21 cellular contexts compared by ENCODE assay signal in the genomic region with DNA sequence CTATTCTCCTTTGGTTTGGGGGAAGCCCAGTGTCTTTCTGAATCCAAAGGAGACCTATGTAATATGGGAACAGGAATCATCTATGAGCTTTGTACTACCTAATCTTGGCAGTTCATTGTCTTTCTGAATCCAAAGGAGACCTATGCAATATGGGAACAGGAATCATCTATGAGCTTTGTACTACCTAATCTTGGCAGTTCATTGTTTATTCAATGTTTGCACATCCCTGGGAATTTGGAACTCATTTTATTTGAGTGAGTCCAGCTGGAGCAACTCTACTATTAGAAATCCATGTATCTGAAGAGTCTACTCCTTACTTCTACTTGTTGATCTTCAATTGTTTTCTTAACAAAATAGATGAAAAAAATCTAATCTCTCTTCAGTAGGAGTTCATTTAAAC.
DNase-seq lines count a peak whose midpoint lies in the region; ATAC-seq and TF ChIP-seq lines count a peak whose summit lies in the region.
"Had no signal": no experiment of that assay in that cellular context is flagged by ENCODE, and none has a peak within 500 bp of the region (broad histone marks: within the 10 kb centered on the region; RNA-seq: fewer than 3 reads in every experiment).

No MANE protein-coding gene starts in this region.

- H3K36me3 ChIP-seq in HUES64 (ENCODE audit: insufficient read depth, low read length) (no peaks in the 10 kb centered on the region), endodermal cell (ENCODE audit: control insufficient read depth, insufficient read depth, low read length) (no peaks in the 10 kb centered on the region), uterus (no peaks in the 10 kb centered on the region)
- H3K36me3 ChIP-seq: BE2C, HAP-1 had no signal

- H3K9me3 ChIP-seq in HUES64 (ENCODE audit: insufficient read depth, low read depth, low read length) (peaks cover 3% of the 10 kb centered on the region; the same call in 1 of the 2 replicates), endodermal cell (ENCODE audit: control insufficient read depth, low read length) (no peaks in the 10 kb centered on the region), uterus (no peaks in the 10 kb centered on the region)
- H3K9me3 ChIP-seq: BE2C, HAP-1 had no signal

- no peak overlapping the region for H3K4me3 ChIP-seq in HUES64 (ENCODE audit: low read length)
- H3K4me3 ChIP-seq in endodermal cell (ENCODE audit: low read length): peak overlapping the region; percentile 65
- H3K4me3 ChIP-seq in uterus: no peak overlapping the region
- H3K4me3 ChIP-seq: GM12878, HAP-1 had no signal

- no peak overlapping the region for H3K27ac Mint-ChIP-seq in endodermal cell
- H3K27ac Mint-ChIP-seq: CD4-positive, CD25-positive, alpha-beta regulatory T cell; CD8-positive, alpha-beta memory T cell; IgD-negative memory B cell had no signal

- intact Hi-C loops in uterus (cut with DNase I; ENCODE audit: low total_unique reads): no loop called here

- H3K27me3 Mint-ChIP-seq in endodermal cell (ENCODE audit: insufficient read depth): peaks cover 26% of the 10 kb centered on the region
- H3K27me3 Mint-ChIP-seq: CD4-positive, CD25-positive, alpha-beta regulatory T cell; CD8-positive, alpha-beta memory T cell; IgD-negative memory B cell had no signal

- H3K36me3 Mint-ChIP-seq in endodermal cell (ENCODE audit: low read depth): peaks cover 3% of the 10 kb centered on the region
- H3K36me3 Mint-ChIP-seq: CD4-positive, CD25-positive, alpha-beta regulatory T cell; CD8-positive, alpha-beta memory T cell; IgD-negative memory B cell had no signal

- H3K27ac ChIP-seq in HUES64 (ENCODE audit: low read depth, low read length): peak overlapping the region; percentile 5; the same call in 1 of the 2 replicates
- no peak overlapping the region for H3K27ac ChIP-seq in endodermal cell (ENCODE audit: low read depth, low read length)
- H3K27ac ChIP-seq in uterus: no peak overlapping the region
- H3K27ac ChIP-seq: HL-60 had no signal

- H3K4me3 Mint-ChIP-seq in endodermal cell: no peak overlapping the region
- H3K4me3 Mint-ChIP-seq: CD4-positive, CD25-positive, alpha-beta regulatory T cell; CD8-positive, alpha-beta memory T cell; IgD-negative memory B cell had no signal

- ATAC-seq in left lobe of liver: peak; percentile 58
- no peak for ATAC-seq in HG03280 (IDR thresholded peaks at IDR 0.05; ENCODE audit: unreplicated experiment)
- ATAC-seq: GM12878, HepG2 had no signal

- H3K9me3 Mint-ChIP-seq in endodermal cell: peaks cover 6% of the 10 kb centered on the region

- no peak for DNase-seq in endodermal cell
- no peak for DNase-seq in left lobe of liver (ENCODE audit: low spot score)
- DNase-seq in uterus: no peak
- DNase-seq in islet precursor cell: no peak
- DNase-seq: ACHN; BE2C; C1 segment of cervical spinal cord; CD4-positive, CD25-positive, alpha-beta regulatory T cell; CD8-positive, alpha-beta memory T cell; COR-L47; DMS 273 treated with DMSO at 0.1 percent for 48 hours; DMS53; DND-41; EL had no signal

- peaks cover 28% of the 10 kb centered on the region for H3K4me1 Mint-ChIP-seq in endodermal cell
- H3K4me1 Mint-ChIP-seq: CD4-positive, CD25-positive, alpha-beta regulatory T cell; CD8-positive, alpha-beta memory T cell; IgD-negative memory B cell had no signal

- TF ChIP-seq CTCF in endodermal cell (conservative IDR thresholded peaks at IDR 0.05): no peak
- no peak for TF ChIP-seq CTCF in uterus (IDR thresholded peaks at IDR 0.05)

- H3K27me3 ChIP-seq in HUES64 (ENCODE audit: insufficient read depth, low read length): peaks cover 7% of the 10 kb centered on the region; the same call in 1 of the 2 replicates
- H3K27me3 ChIP-seq in endodermal cell (ENCODE audit: control insufficient read depth, insufficient read depth, low read length, poor library complexity, severe bottlenecking): no peaks in the 10 kb centered on the region
- H3K27me3 ChIP-seq in uterus: no peaks in the 10 kb centered on the region

- H3K4me1 ChIP-seq in HUES64 (ENCODE audit: insufficient read depth, low read length) (peaks cover 32% of the 10 kb centered on the region), endodermal cell (ENCODE audit: control insufficient read depth, insufficient read depth, low read length) (no peaks in the 10 kb centered on the region), uterus (no peaks in the 10 kb centered on the region)
- H3K4me1 ChIP-seq: BE2C, HAP-1 had no signal

- TF ChIP-seq POLR2A in uterus (IDR thresholded peaks at IDR 0.05): no peak

- H3K9ac ChIP-seq in HUES64 (ENCODE audit: low read depth, low read length) (no peak overlapping the region), endodermal cell (ENCODE audit: extremely low read depth, low read length, poor library complexity, severe bottlenecking) (no peak overlapping the region)
